16 cellular contexts compared by ENCODE assay signal in genomic region chr3:22608721-22609120, GRCh38.
A peak's percentile ranks its signal among the peaks of the same experiment; 100 is the strongest.
DNase-seq lines count a peak whose midpoint lies in the region; ATAC-seq and TF ChIP-seq lines count a peak whose summit lies in the region.
"Had no signal": no experiment of that assay in that cellular context is flagged by ENCODE, and none has a peak within 500 bp of the region (broad histone marks: within the 10 kb centered on the region; RNA-seq: fewer than 3 reads in every experiment).

No MANE protein-coding gene starts in this region.

- H2AFZ ChIP-seq in ACC112 (ENCODE audit: low read length, unreplicated experiment) (peak overlapping the region; percentile 0), GM23248 (no peak overlapping the region)

- ATAC-seq in RWPE2 (ENCODE audit: low read depth) = no peak
- ATAC-seq in HG02852 (IDR thresholded peaks at IDR 0.05; ENCODE audit: unreplicated experiment) = no peak

- H3K27ac ChIP-seq in ACC112 (ENCODE audit: low read depth, low read length) = no peak overlapping the region
- no peak overlapping the region for H3K27ac ChIP-seq in GM23248
- peak overlapping the region; percentile 52 for H3K27ac ChIP-seq in RWPE2 (ENCODE audit: poor library complexity, severe bottlenecking)
- H3K27ac ChIP-seq: BLaER1, C4-2B had no signal

- no peaks in the 10 kb centered on the region for H4K20me1 ChIP-seq in GM23248 (ENCODE audit: insufficient read depth)
- H4K20me1 ChIP-seq: BLaER1 had no signal

- no peaks in the 10 kb centered on the region for H3K36me3 ChIP-seq in ACC112 (ENCODE audit: insufficient read depth, low read length)
- H3K36me3 ChIP-seq in GM23248 (ENCODE audit: low read depth) = no peaks in the 10 kb centered on the region
- H3K36me3 ChIP-seq in RWPE2 (ENCODE audit: low read depth) = no peaks in the 10 kb centered on the region
- H3K36me3 ChIP-seq: BLaER1 had no signal

- 62 to 65% methylated on average over 2 of the region's 2 CpGs for WGBS in GM23248 (ENCODE audit: low coverage in 1 of 2, low lambda C conversion rate in 2 of 2, missing lambda C conversion rate in 2 of 2), 2 experiments

- H3F3A ChIP-seq in GM23248 (ENCODE audit: insufficient read depth) = no peaks in the 10 kb centered on the region

- in situ Hi-C loops in GM23248 (cut with MboI) = no loop called here
- in situ Hi-C loops in GM13976 (cut with MboI; ENCODE audit: low sequenced_read_pairs, unreplicated experiment) = no loop called here

- no peaks in the 10 kb centered on the region for H3K79me2 ChIP-seq in ACC112 (ENCODE audit: control insufficient read depth, insufficient read depth, low read length, unreplicated experiment)
- no peaks in the 10 kb centered on the region for H3K79me2 ChIP-seq in GM23248 (ENCODE audit: insufficient read depth)

- TF ChIP-seq CTCF in RWPE2 (IDR thresholded peaks at IDR 0.05; ENCODE audit: poor library complexity, severe bottlenecking) (no peak), GM13976 (IDR thresholded peaks at IDR 0.05; ENCODE audit: borderline replicate concordance, control extremely low read depth, extremely low read depth, insufficient read depth, missing control alignments) (no peak)

- H3K9me3 ChIP-seq in GM23248 (ENCODE audit: low read depth) (no peaks in the 10 kb centered on the region), RWPE2 (ENCODE audit: severe bottlenecking) (no peaks in the 10 kb centered on the region)
- H3K9me3 ChIP-seq: BLaER1 had no signal

- H3K4me1 ChIP-seq in ACC112 (ENCODE audit: control insufficient read depth, insufficient read depth, low read length, unreplicated experiment) = peaks cover 7% of the 10 kb centered on the region
- H3K4me1 ChIP-seq in GM23248 (ENCODE audit: insufficient read depth) = peaks cover 11% of the 10 kb centered on the region
- H3K4me1 ChIP-seq in RWPE2 (ENCODE audit: insufficient read depth, poor library complexity, severe bottlenecking) = peaks cover 3% of the 10 kb centered on the region
- H3K4me1 ChIP-seq: BLaER1 had no signal

- no peaks in the 10 kb centered on the region for H3K27me3 ChIP-seq in ACC112 (ENCODE audit: insufficient read depth, low read length)
- no peaks in the 10 kb centered on the region for H3K27me3 ChIP-seq in GM23248 (replicated peaks; ENCODE audit: insufficient read depth)
- no peaks in the 10 kb centered on the region for H3K27me3 ChIP-seq in RWPE2 (ENCODE audit: insufficient read depth, poor library complexity, severe bottlenecking)
- H3K27me3 ChIP-seq: BLaER1 had no signal

- no peak overlapping the region for H3K9ac ChIP-seq in GM23248
- H3K9ac ChIP-seq: BLaER1 had no signal

- peak overlapping the region; percentile 14 for H3K4me2 ChIP-seq in GM23248 (ENCODE audit: unreplicated experiment)
- H3K4me2 ChIP-seq: BLaER1 had no signal

- DNase-seq in GM23248 (no peak), RWPE2 (ENCODE audit: low spot score) (no peak), GM13976 (ENCODE audit: low spot score) (no peak), COR-L47 (lab: John Stamatoyannopoulos, UW) (no peak)
- DNase-seq: Calu3; CD4-positive, CD25-positive, alpha-beta regulatory T cell; CD8-positive, alpha-beta memory T cell; DMS53; DMS79 treated with DMSO at 0.1 percent for 48 hours; GF-D8; H7; HCEC 1CT had no signal

- H3K4me3 ChIP-seq in ACC112 (ENCODE audit: low read depth, low read length) = no peak overlapping the region
- H3K4me3 ChIP-seq in GM23248 = no peak overlapping the region
- no peak overlapping the region for H3K4me3 ChIP-seq in RWPE2 (ENCODE audit: severe bottlenecking)
- H3K4me3 ChIP-seq: BLaER1 had no signal

- H3K9me2 ChIP-seq in GM23248 (ENCODE audit: insufficient read depth) = no peaks in the 10 kb centered on the region
